17 cellular contexts compared by ENCODE assay signal in the genomic region with DNA sequence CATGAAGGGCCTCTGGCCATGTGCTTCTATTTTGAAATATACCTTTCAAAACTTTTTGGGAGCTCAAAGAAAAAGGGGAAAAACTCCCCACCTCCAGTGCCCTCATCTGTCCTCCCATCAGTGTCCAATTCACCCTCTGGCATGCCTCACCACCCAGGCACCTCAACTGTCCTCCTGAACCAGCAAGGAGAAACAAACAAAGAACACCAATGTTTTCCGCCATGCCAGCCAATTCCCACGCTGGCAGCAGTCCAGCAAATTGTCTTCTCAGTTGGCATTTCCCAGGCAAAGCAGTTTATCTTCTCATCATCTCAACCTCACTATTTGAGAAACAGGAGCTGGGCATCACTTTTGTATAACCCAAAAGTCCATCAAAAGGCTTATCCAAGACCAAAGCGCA.
DNase-seq lines count a peak whose midpoint lies in the region; ATAC-seq and TF ChIP-seq lines count a peak whose summit lies in the region.
"Had no signal": no experiment of that assay in that cellular context is flagged by ENCODE, and none has a peak within 500 bp of the region (broad histone marks: within the 10 kb centered on the region; RNA-seq: fewer than 3 reads in every experiment).

No MANE protein-coding gene starts in this region.

- ATAC-seq in HG02885 (IDR thresholded peaks at IDR 0.05; ENCODE audit: poor library complexity, unreplicated experiment) = no peak
- ATAC-seq: GM12878, GM23338, HCT116 had no signal

- DNase-seq in NCI-H345 (lab: John Stamatoyannopoulos, UW) (peak; percentile 21), NCI-H345 treated with DMSO at 0.1 percent for 48 hours (lab: John Stamatoyannopoulos, UW; ENCODE audit: unreplicated experiment) (no peak), SK-MEL-5 (ENCODE audit: low read depth, low spot score) (peak; percentile 15), coronary artery (ENCODE audit: low spot score) (peak; percentile 52), RKO (ENCODE audit: low spot score) (no peak)
- DNase-seq: C1 segment of cervical spinal cord; Calu3; CD4-positive, alpha-beta memory T cell; COR-L47; DMS79; EL; GDM1; H9 had no signal

- peak overlapping the region in 1 of 2 donors; percentile 33 for H3K27ac ChIP-seq in coronary artery

- TF ChIP-seq CTCF in coronary artery (IDR thresholded peaks at IDR 0.05) = no peak

- in situ Hi-C loops in SK-MEL-5 (cut with HindIII; ENCODE audit: low pct_unique_long_range_greater_than_20kb, low sequenced_read_pairs) = no loop called here

- no peak overlapping the region for H3K4me3 ChIP-seq in coronary artery
- H3K4me3 ChIP-seq: GM12878, GM23338 had no signal

Comparison
In these comparisons a context has a peak if more than half of its experiments do, and no peak if none do; other contexts are left out.
1. DNase-seq: peak in NCI-H345 (single experiment), SK-MEL-5 (single experiment) and coronary artery (single experiment); none in NCI-H345 treated with DMSO at 0.1 percent for 48 hours (single experiment) and RKO (single experiment).